ENCODE assay signal across 8 cellular contexts in genomic region chr15:40807888-40808194, GRCh38. TPM values are rescaled to one million over a fixed set of nuclear protein-coding genes. Genes with fewer than 3 reads are reported as not detected.
DNase-seq lines count a peak whose midpoint lies in the region; ATAC-seq, FAIRE-seq and TF ChIP-seq lines count a peak whose summit lies in the region.

No MANE protein-coding gene starts in this region.

- H2AFZ ChIP-seq in HepG2 (ENCODE audit: low read length) = no peak overlapping the region

- ATAC-seq in HepG2 (no peak), left lobe of liver (no peak), HG03469 (IDR thresholded peaks at IDR 0.05; ENCODE audit: unreplicated experiment) (no peak)

- H3K36me3 ChIP-seq in adipocyte (ENCODE audit: control insufficient read depth, insufficient read depth, low read length, severe bottlenecking) = peaks cover 9% of the 10 kb centered on the region
- H3K36me3 ChIP-seq in HepG2 (replicated peaks in 1 of 2; ENCODE audit: control insufficient read depth in 1 of 2, insufficient read depth in 2 of 2, low read length in 2 of 2) = peaks cover 1 to 22% of the 10 kb centered on the region in 2 experiments; a peak in 4 of 5 replicates
- peaks cover 22% of the 10 kb centered on the region for H3K36me3 ChIP-seq in thymus (ENCODE audit: control insufficient read depth, insufficient read depth)

- peaks cover 21% of the 10 kb centered on the region for H3K79me2 ChIP-seq in HepG2 (ENCODE audit: insufficient read depth, low read length)

- H3K4me1 Mint-ChIP-seq in activated CD4-positive, alpha-beta T cell treated with anti-CD3 and anti-CD28 coated beads, Interleukin-2, amount 10 ng/mL, durations not matched to agents 7 days and 5 days = peaks cover 29% of the 10 kb centered on the region

- 24% methylated on average over 13 of the region's 13 CpGs for WGBS in HepG2 (ENCODE audit: low lambda C conversion rate)
- WGBS in thymus = 7% methylated on average over 13 of the region's 13 CpGs

- H3K27me3 ChIP-seq in adipocyte (replicated peaks; ENCODE audit: control insufficient read depth, insufficient read depth, low read length) (no peaks in the 10 kb centered on the region), HepG2 (ENCODE audit: control insufficient read depth in 1 of 2, insufficient read depth in 2 of 2, low read length in 2 of 2) (no peaks in the 10 kb centered on the region; a peak in 1 of 5 replicates), thymus (ENCODE audit: control insufficient read depth, insufficient read depth) (no peaks in the 10 kb centered on the region)

- H3K27ac Mint-ChIP-seq in activated CD4-positive, alpha-beta T cell treated with anti-CD3 and anti-CD28 coated beads, Interleukin-2, amount 10 ng/mL, durations not matched to agents 7 days and 5 days = peak overlapping the region; percentile 98

- peaks cover 2% of the 10 kb centered on the region for H3K36me3 Mint-ChIP-seq in activated CD4-positive, alpha-beta T cell treated with anti-CD3 and anti-CD28 coated beads, Interleukin-2, amount 10 ng/mL, durations not matched to agents 7 days and 5 days (ENCODE audit: low read depth)

- no peak for DNase-seq in activated CD4-positive, alpha-beta T cell treated with anti-CD3 and anti-CD28 coated beads, Interleukin-2, amount 10 ng/mL, durations not matched to agents 7 days and 5 days
- no peak for DNase-seq in activated CD4-positive, alpha-beta T cell treated with anti-CD3 and anti-CD28 coated beads for 4 hours
- DNase-seq in adipocyte (ENCODE audit: low read depth) = no peak
- DNase-seq in HepG2 (ENCODE audit: low spot score) = no peak
- no peak for DNase-seq in left lobe of liver (ENCODE audit: low spot score)
- no peak for DNase-seq in NCI-H2227 treated with DMSO at 0.1 percent for 48 hours (lab: John Stamatoyannopoulos, UW)

- no peak for TF ChIP-seq POLR2A in HepG2 (IDR thresholded peaks at IDR 0.05; ENCODE audit: insufficient read depth in 1 of 2, low read depth in 2 of 2, low read length in 2 of 2)

- FAIRE-seq in HepG2 (lab: Jason Lieb, UNC) = no peak

- peak overlapping the region; percentile 97 for H3K4me2 ChIP-seq in HepG2 (ENCODE audit: low read depth, low read length)

- in situ Hi-C loops in HepG2 (cut with HindIII; ENCODE audit: extremely low pct_ligation_motif_present, low pct_unique_long_range_greater_than_20kb) = no loop called here

- intact Hi-C loops in HepG2 (cut with micrococcal nuclease; ENCODE audit: unreplicated experiment) = no loop called here

- H3K4me3 Mint-ChIP-seq in activated CD4-positive, alpha-beta T cell treated with anti-CD3 and anti-CD28 coated beads, Interleukin-2, amount 10 ng/mL, durations not matched to agents 7 days and 5 days = peak overlapping the region; percentile 90

- TF ChIP-seq CTCF in HepG2 (CRISPR knock-in tag; IDR thresholded peaks at IDR 0.05) = no peak

- peak overlapping the region; percentile 97 for H3K9ac ChIP-seq in adipocyte (ENCODE audit: low read length)
- H3K9ac ChIP-seq in HepG2 (ENCODE audit: insufficient read depth, low read depth, low read length) = peak overlapping the region; percentile 81

- TF ChIP-seq EP300 in HepG2 (IDR thresholded peaks at IDR 0.05; ENCODE audit: low read depth in 2 of 2, low read length in 2 of 2) (no peak), HepG2 (CRISPR knock-in tag; IDR thresholded peaks at IDR 0.05; ENCODE audit: borderline replicate concordance) (no peak)

- H3K27me3 Mint-ChIP-seq in activated CD4-positive, alpha-beta T cell treated with anti-CD3 and anti-CD28 coated beads, Interleukin-2, amount 10 ng/mL, durations not matched to agents 7 days and 5 days = no peaks in the 10 kb centered on the region

- BruUV-seq in HepG2 (replicated peaks; lab: Mats Ljungman, UMichigan) = TSS peak; percentile 41

- no peak for TF ChIP-seq RAD21 in HepG2 (CRISPR knock-in tag; IDR thresholded peaks at IDR 0.05)

- CTCF ChIA-PET in activated CD4-positive, alpha-beta T cell treated with anti-CD3 and anti-CD28 coated beads, Interleukin-2, amount 10 ng/mL, durations not matched to agents 7 days and 5 days (lab: Charles Lee) = interaction anchor here (1.3 to 1.9 kb wide), 3 partner anchors 15 to 114 kb away, joined by 3 to 5 read pairs (median 4); no protein-coding TSS in a partner anchor
- CTCF ChIA-PET in HepG2 (lab: Yijun Ruan, JAX; ENCODE audit: low intra/inter-chr PET ratio, low total read pairs) = no interaction called here

- peaks cover 11% of the 10 kb centered on the region for H3K4me1 ChIP-seq in adipocyte (ENCODE audit: control insufficient read depth, insufficient read depth, low read length)
- H3K4me1 ChIP-seq in HepG2 (ENCODE audit: insufficient read depth, low read length) = peaks cover 37% of the 10 kb centered on the region
- peaks cover 3% of the 10 kb centered on the region for H3K4me1 ChIP-seq in thymus (ENCODE audit: control insufficient read depth, insufficient read depth, low read length)

- H3K27ac ChIP-seq in HepG2 (ENCODE audit: extremely low read length, insufficient read depth, low read length) = peak overlapping the region; percentile 75
- H3K27ac ChIP-seq in thymus (ENCODE audit: low read depth) = no peak overlapping the region

- H3K9me3 ChIP-seq in adipocyte (ENCODE audit: control insufficient read depth, low read length) (no peaks in the 10 kb centered on the region), HepG2 (ENCODE audit: low read length) (no peaks in the 10 kb centered on the region), thymus (ENCODE audit: control insufficient read depth) (no peaks in the 10 kb centered on the region)

- peak overlapping the region; percentile 95 for H3K4me3 ChIP-seq in adipocyte (ENCODE audit: low read length)
- peak overlapping the region; percentile 74 to 95 (median 79) for H3K4me3 ChIP-seq in HepG2 (replicated peaks in 1 of 3; ENCODE audit: insufficient read depth in 1 of 3, low read depth in 2 of 3, low read length in 3 of 3)
- H3K4me3 ChIP-seq in thymus (ENCODE audit: low read length) = peak overlapping the region; percentile 81

- POLR2A ChIA-PET in activated CD4-positive, alpha-beta T cell treated with anti-CD3 and anti-CD28 coated beads, Interleukin-2, amount 10 ng/mL, durations not matched to agents 7 days and 5 days (lab: Charles Lee) = no interaction called here
- POLR2A ChIA-PET in HepG2 (lab: Yijun Ruan, JAX) = interaction anchor here (0.6 to 1.9 kb wide), 15 partner anchors 10 to 239 kb away, joined by 3 to 10 read pairs (median 4); partner anchors contain the start of genes RHOV, RPUSD2 and VPS18

- no peaks in the 10 kb centered on the region for H3K9me3 Mint-ChIP-seq in activated CD4-positive, alpha-beta T cell treated with anti-CD3 and anti-CD28 coated beads, Interleukin-2, amount 10 ng/mL, durations not matched to agents 7 days and 5 days

- no peaks in the 10 kb centered on the region for H4K20me1 ChIP-seq in HepG2 (ENCODE audit: insufficient read depth, low read length)

RNA-seq across cellular contexts. Expression of gene DNAJC17, which starts 0.6 kb away (rescaled TPM):
- total RNA-seq in activated CD4-positive, alpha-beta T cell treated with anti-CD3 and anti-CD28 coated beads, Interleukin-2, amount 10 ng/mL, durations not matched to agents 7 days and 5 days = 10 to 100 TPM; 42.2 to 44.3 TPM
- total RNA-seq in HepG2 (2016; rRNA removed; fragmentation: Illumina TruSeq; extraction: Trizol) (26.5 and 30.2 TPM in 2 replicates), left lobe of liver (31.3 TPM)
- 6.4 and 7.8 TPM in 2 replicates for total RNA-seq in HepG2 (2016; cell fraction: cytosol; rRNA removed; fragmentation: Illumina TruSeq; extraction: Trizol; ENCODE audit: low read depth)
- 30.1 and 30.4 TPM in 2 replicates for total RNA-seq in HepG2 (2016; cell fraction: insoluble cytoplasmic fraction; rRNA removed; fragmentation: Illumina TruSeq; extraction: Trizol)
- 7.4 and 8.6 TPM in 2 replicates for total RNA-seq in HepG2 (2016; cell fraction: membrane; rRNA removed; fragmentation: Illumina TruSeq; extraction: Trizol)
- total RNA-seq in HepG2 (2016; cell fraction: nucleus; rRNA removed; fragmentation: Illumina TruSeq; extraction: Trizol) = 17.9 and 19.3 TPM in 2 replicates
- polyA plus RNA-seq in HepG2 (2011; rRNA removed) (22.2 and 23.0 TPM in 2 replicates), thymus (62.9 TPM)
- polyA plus RNA-seq in HepG2 (2011; cell fraction: cytosol; rRNA removed) = 25.4 and 31.1 TPM in 2 replicates
- 71.0 and 88.9 TPM in 2 replicates for polyA plus RNA-seq in HepG2 (2011; cell fraction: nucleus; rRNA removed)
- 15.6 and 17.8 TPM in 2 replicates for polyA plus RNA-seq in HepG2 (2012)
- 4.4 TPM in 2 replicates for polyA plus RNA-seq in HepG2 (2016; cell fraction: cytosol; fragmentation: Illumina TruSeq; extraction: Trizol; ENCODE audit: low read depth)
- 27.5 and 28.1 TPM in 2 replicates for polyA plus RNA-seq in HepG2 (2016; cell fraction: insoluble cytoplasmic fraction; fragmentation: Illumina TruSeq; extraction: Trizol; ENCODE audit: low read depth)
- polyA plus RNA-seq in HepG2 (2016; cell fraction: membrane; fragmentation: Illumina TruSeq; extraction: Trizol; ENCODE audit: low read depth) = 3.8 and 5.1 TPM in 2 replicates
- 36.5 and 39.9 TPM in 2 replicates for polyA plus RNA-seq in HepG2 (2016; cell fraction: nucleus; fragmentation: Illumina TruSeq; extraction: Trizol; ENCODE audit: insufficient read depth, low read depth)
- 9.9 and 24.8 TPM in 2 replicates for polyA minus RNA-seq in HepG2 (2011; rRNA and poly(A)+ RNA removed; ENCODE audit: low replicate concordance)
- polyA minus RNA-seq in HepG2 (2011; cell fraction: cytosol; rRNA and poly(A)+ RNA removed) = 5.3 and 10.7 TPM in 2 replicates
- polyA minus RNA-seq in HepG2 (2011; cell fraction: nucleus; rRNA and poly(A)+ RNA removed) = 27.2 and 33.7 TPM in 2 replicates

RNA-seq across cellular contexts. Expression of gene ZFYVE19, which starts 1.0 kb away (rescaled TPM):
- 10 to 100 TPM; 31.1 to 32.2 TPM for total RNA-seq in activated CD4-positive, alpha-beta T cell treated with anti-CD3 and anti-CD28 coated beads, Interleukin-2, amount 10 ng/mL, durations not matched to agents 7 days and 5 days
- total RNA-seq in HepG2 (2016; rRNA removed; fragmentation: Illumina TruSeq; extraction: Trizol) (19.2 and 23.3 TPM in 2 replicates), left lobe of liver (19.9 TPM)
- total RNA-seq in HepG2 (2016; cell fraction: cytosol; rRNA removed; fragmentation: Illumina TruSeq; extraction: Trizol; ENCODE audit: low read depth) = 8.3 and 9.4 TPM in 2 replicates
- total RNA-seq in HepG2 (2016; cell fraction: insoluble cytoplasmic fraction; rRNA removed; fragmentation: Illumina TruSeq; extraction: Trizol) = 18.8 and 22.2 TPM in 2 replicates
- total RNA-seq in HepG2 (2016; cell fraction: membrane; rRNA removed; fragmentation: Illumina TruSeq; extraction: Trizol) = 14.4 and 14.9 TPM in 2 replicates
- total RNA-seq in HepG2 (2016; cell fraction: nucleus; rRNA removed; fragmentation: Illumina TruSeq; extraction: Trizol) = 20.2 and 21.1 TPM in 2 replicates
- polyA plus RNA-seq in HepG2 (2011; rRNA removed) (44.0 and 55.3 TPM in 2 replicates), thymus (43.5 TPM)
- polyA plus RNA-seq in HepG2 (2011; cell fraction: cytosol; rRNA removed) = 40.1 and 40.5 TPM in 2 replicates
- 167 and 208 TPM in 2 replicates for polyA plus RNA-seq in HepG2 (2011; cell fraction: nucleus; rRNA removed)
- 19.2 and 22.5 TPM in 2 replicates for polyA plus RNA-seq in HepG2 (2012)
- polyA plus RNA-seq in HepG2 (2016; cell fraction: cytosol; fragmentation: Illumina TruSeq; extraction: Trizol; ENCODE audit: low read depth) = 6.8 and 9.0 TPM in 2 replicates
- 21.3 TPM in 2 replicates for polyA plus RNA-seq in HepG2 (2016; cell fraction: insoluble cytoplasmic fraction; fragmentation: Illumina TruSeq; extraction: Trizol; ENCODE audit: low read depth)
- polyA plus RNA-seq in HepG2 (2016; cell fraction: membrane; fragmentation: Illumina TruSeq; extraction: Trizol; ENCODE audit: low read depth) = 11.2 and 14.4 TPM in 2 replicates
- 60.8 and 65.3 TPM in 2 replicates for polyA plus RNA-seq in HepG2 (2016; cell fraction: nucleus; fragmentation: Illumina TruSeq; extraction: Trizol; ENCODE audit: insufficient read depth, low read depth)
- 25.9 and 65.3 TPM in 2 replicates for polyA minus RNA-seq in HepG2 (2011; rRNA and poly(A)+ RNA removed; ENCODE audit: low replicate concordance)
- 7.5 and 9.9 TPM in 2 replicates for polyA minus RNA-seq in HepG2 (2011; cell fraction: cytosol; rRNA and poly(A)+ RNA removed)
- 24.6 and 30.2 TPM in 2 replicates for polyA minus RNA-seq in HepG2 (2011; cell fraction: nucleus; rRNA and poly(A)+ RNA removed)

RNA-seq across cellular contexts. Expression of gene PPP1R14D, which starts 20.7 kb away (rescaled TPM):
- not detected for total RNA-seq in activated CD4-positive, alpha-beta T cell treated with anti-CD3 and anti-CD28 coated beads, Interleukin-2, amount 10 ng/mL, durations not matched to agents 7 days and 5 days
- 0.49 and 0.53 TPM in 2 replicates for total RNA-seq in HepG2 (2016; rRNA removed; fragmentation: Illumina TruSeq; extraction: Trizol)
- total RNA-seq in HepG2 (2016; cell fraction: cytosol; rRNA removed; fragmentation: Illumina TruSeq; extraction: Trizol; ENCODE audit: low read depth) = not detected in 2 replicates
- 0.52 and 0.55 TPM in 2 replicates for total RNA-seq in HepG2 (2016; cell fraction: insoluble cytoplasmic fraction; rRNA removed; fragmentation: Illumina TruSeq; extraction: Trizol)
- 0.34 TPM in 2 replicates for total RNA-seq in HepG2 (2016; cell fraction: membrane; rRNA removed; fragmentation: Illumina TruSeq; extraction: Trizol)
- not detected in 2 replicates for total RNA-seq in HepG2 (2016; cell fraction: nucleus; rRNA removed; fragmentation: Illumina TruSeq; extraction: Trizol)
- polyA plus RNA-seq in HepG2 (2011; rRNA removed) = 0.47 and 0.55 TPM in 2 replicates
- polyA plus RNA-seq in HepG2 (2011; cell fraction: cytosol; rRNA removed) = 0.81 and 0.82 TPM in 2 replicates
- 0.35 and 0.62 TPM in 2 replicates for polyA plus RNA-seq in HepG2 (2011; cell fraction: nucleus; rRNA removed)
- 0.68 TPM in 2 replicates for polyA plus RNA-seq in HepG2 (2012)
- polyA plus RNA-seq in HepG2 (2016; cell fraction: cytosol; fragmentation: Illumina TruSeq; extraction: Trizol; ENCODE audit: low read depth) = not detected in 2 replicates
- polyA plus RNA-seq in HepG2 (2016; cell fraction: insoluble cytoplasmic fraction; fragmentation: Illumina TruSeq; extraction: Trizol; ENCODE audit: low read depth) = 0.46 and 0.48 TPM in 2 replicates
- not detected in 2 replicates for polyA plus RNA-seq in HepG2 (2016; cell fraction: membrane; fragmentation: Illumina TruSeq; extraction: Trizol; ENCODE audit: low read depth)
- polyA plus RNA-seq in HepG2 (2016; cell fraction: nucleus; fragmentation: Illumina TruSeq; extraction: Trizol; ENCODE audit: insufficient read depth, low read depth) = not detected in 2 replicates
- 0.21 TPM in 1 of 2 replicates, not detected in the other for polyA minus RNA-seq in HepG2 (2011; rRNA and poly(A)+ RNA removed; ENCODE audit: low replicate concordance)
- polyA minus RNA-seq in HepG2 (2011; cell fraction: cytosol; rRNA and poly(A)+ RNA removed) = not detected in 2 replicates
- 0.87 TPM in 1 of 2 replicates, not detected in the other for polyA minus RNA-seq in HepG2 (2011; cell fraction: nucleus; rRNA and poly(A)+ RNA removed)
- 1.2 TPM for polyA plus RNA-seq in thymus
- total RNA-seq in left lobe of liver = not detected

RNA-seq across cellular contexts. Expression of gene SPINT1, which starts 36.0 kb away (rescaled TPM):
- 1 to 10 TPM; 1.7 to 2.9 TPM for total RNA-seq in activated CD4-positive, alpha-beta T cell treated with anti-CD3 and anti-CD28 coated beads, Interleukin-2, amount 10 ng/mL, durations not matched to agents 7 days and 5 days
- total RNA-seq in HepG2 (2016; rRNA removed; fragmentation: Illumina TruSeq; extraction: Trizol) (0.45 and 0.49 TPM in 2 replicates), left lobe of liver (1.6 TPM)
- 0.10 and 0.44 TPM in 2 replicates for total RNA-seq in HepG2 (2016; cell fraction: cytosol; rRNA removed; fragmentation: Illumina TruSeq; extraction: Trizol; ENCODE audit: low read depth)
- total RNA-seq in HepG2 (2016; cell fraction: insoluble cytoplasmic fraction; rRNA removed; fragmentation: Illumina TruSeq; extraction: Trizol) = 0.21 and 0.50 TPM in 2 replicates
- total RNA-seq in HepG2 (2016; cell fraction: membrane; rRNA removed; fragmentation: Illumina TruSeq; extraction: Trizol) = 0.14 and 0.25 TPM in 2 replicates
- 0.88 and 2.1 TPM in 2 replicates for total RNA-seq in HepG2 (2016; cell fraction: nucleus; rRNA removed; fragmentation: Illumina TruSeq; extraction: Trizol)
- polyA plus RNA-seq in HepG2 (2011; rRNA removed) (2.5 and 2.8 TPM in 2 replicates), thymus (33.8 TPM)
- polyA plus RNA-seq in HepG2 (2011; cell fraction: cytosol; rRNA removed) = 3.4 and 3.9 TPM in 2 replicates
- 7.6 and 10.2 TPM in 2 replicates for polyA plus RNA-seq in HepG2 (2011; cell fraction: nucleus; rRNA removed)
- polyA plus RNA-seq in HepG2 (2012) = 2.7 and 2.9 TPM in 2 replicates
- polyA plus RNA-seq in HepG2 (2016; cell fraction: cytosol; fragmentation: Illumina TruSeq; extraction: Trizol; ENCODE audit: low read depth) = 0.20 and 0.25 TPM in 2 replicates
- polyA plus RNA-seq in HepG2 (2016; cell fraction: insoluble cytoplasmic fraction; fragmentation: Illumina TruSeq; extraction: Trizol; ENCODE audit: low read depth) = 0.21 and 0.37 TPM in 2 replicates
- 0.24 and 0.43 TPM in 2 replicates for polyA plus RNA-seq in HepG2 (2016; cell fraction: membrane; fragmentation: Illumina TruSeq; extraction: Trizol; ENCODE audit: low read depth)
- 3.0 TPM in 2 replicates for polyA plus RNA-seq in HepG2 (2016; cell fraction: nucleus; fragmentation: Illumina TruSeq; extraction: Trizol; ENCODE audit: insufficient read depth, low read depth)
- 0.37 and 3.2 TPM in 2 replicates for polyA minus RNA-seq in HepG2 (2011; rRNA and poly(A)+ RNA removed; ENCODE audit: low replicate concordance)
- 2.2 TPM in 2 replicates for polyA minus RNA-seq in HepG2 (2011; cell fraction: cytosol; rRNA and poly(A)+ RNA removed)
- polyA minus RNA-seq in HepG2 (2011; cell fraction: nucleus; rRNA and poly(A)+ RNA removed) = 1.0 and 2.6 TPM in 2 replicates

RNA-seq across cellular contexts. Expression of gene C15orf62, which starts 38.1 kb away (rescaled TPM):
- total RNA-seq in activated CD4-positive, alpha-beta T cell treated with anti-CD3 and anti-CD28 coated beads, Interleukin-2, amount 10 ng/mL, durations not matched to agents 7 days and 5 days = 1 to 10 TPM; 1.0 to 1.3 TPM
- total RNA-seq in HepG2 (2016; rRNA removed; fragmentation: Illumina TruSeq; extraction: Trizol) (0.34 and 0.51 TPM in 2 replicates), left lobe of liver (1.0 TPM)
- not detected in 2 replicates for total RNA-seq in HepG2 (2016; cell fraction: cytosol; rRNA removed; fragmentation: Illumina TruSeq; extraction: Trizol; ENCODE audit: low read depth)
- total RNA-seq in HepG2 (2016; cell fraction: insoluble cytoplasmic fraction; rRNA removed; fragmentation: Illumina TruSeq; extraction: Trizol) = 0.24 and 0.67 TPM in 2 replicates
- 0.12 and 0.14 TPM in 2 replicates for total RNA-seq in HepG2 (2016; cell fraction: membrane; rRNA removed; fragmentation: Illumina TruSeq; extraction: Trizol)
- total RNA-seq in HepG2 (2016; cell fraction: nucleus; rRNA removed; fragmentation: Illumina TruSeq; extraction: Trizol) = 0.97 and 1.1 TPM in 2 replicates
- polyA plus RNA-seq in HepG2 (2011; rRNA removed) (1.0 and 1.1 TPM in 2 replicates), thymus (1.8 TPM)
- 0.38 and 0.59 TPM in 2 replicates for polyA plus RNA-seq in HepG2 (2011; cell fraction: cytosol; rRNA removed)
- polyA plus RNA-seq in HepG2 (2011; cell fraction: nucleus; rRNA removed) = 2.6 and 3.2 TPM in 2 replicates
- 1.3 and 1.5 TPM in 2 replicates for polyA plus RNA-seq in HepG2 (2012)
- polyA plus RNA-seq in HepG2 (2016; cell fraction: cytosol; fragmentation: Illumina TruSeq; extraction: Trizol; ENCODE audit: low read depth) = not detected in 2 replicates
- 0.23 and 0.52 TPM in 2 replicates for polyA plus RNA-seq in HepG2 (2016; cell fraction: insoluble cytoplasmic fraction; fragmentation: Illumina TruSeq; extraction: Trizol; ENCODE audit: low read depth)
- polyA plus RNA-seq in HepG2 (2016; cell fraction: membrane; fragmentation: Illumina TruSeq; extraction: Trizol; ENCODE audit: low read depth) = 0.17 and 0.19 TPM in 2 replicates
- 1.7 and 2.1 TPM in 2 replicates for polyA plus RNA-seq in HepG2 (2016; cell fraction: nucleus; fragmentation: Illumina TruSeq; extraction: Trizol; ENCODE audit: insufficient read depth, low read depth)
- polyA minus RNA-seq in HepG2 (2011; rRNA and poly(A)+ RNA removed; ENCODE audit: low replicate concordance) = 1.5 and 2.1 TPM in 2 replicates
- polyA minus RNA-seq in HepG2 (2011; cell fraction: cytosol; rRNA and poly(A)+ RNA removed) = 0.26 and 0.30 TPM in 2 replicates
- polyA minus RNA-seq in HepG2 (2011; cell fraction: nucleus; rRNA and poly(A)+ RNA removed) = 2.8 and 3.6 TPM in 2 replicates
